ENCODE assay signal across 8 cellular contexts in the genomic region with DNA sequence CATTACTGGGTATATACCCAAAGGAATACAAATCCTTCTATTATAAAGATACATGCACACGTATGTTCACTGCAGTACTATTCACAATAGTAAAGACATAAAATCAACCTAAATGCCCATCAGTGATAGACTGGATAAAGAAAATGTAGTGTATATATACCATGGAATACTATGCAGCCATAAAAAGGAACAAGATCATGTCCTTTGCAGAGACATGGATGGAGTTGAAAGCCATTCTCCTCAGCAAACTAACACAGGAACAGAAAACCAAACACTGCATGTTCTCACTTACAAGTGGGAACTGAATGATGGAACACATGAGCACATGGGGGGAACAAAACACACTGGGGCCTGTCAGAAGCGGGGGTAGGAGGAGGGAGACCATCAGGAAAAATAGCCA. TPM values are rescaled to one million over a fixed set of nuclear protein-coding genes. Genes with fewer than 3 reads are reported as not detected.
DNase-seq lines count a peak whose midpoint lies in the region; ATAC-seq, FAIRE-seq and TF ChIP-seq lines count a peak whose summit lies in the region.
"Not testable (repeated sequence)": the region's sequence is repeated elsewhere in the genome, so short reads cannot be mapped to it uniquely, and the experiment has no call there.

No MANE protein-coding gene starts in this region.

- H3K27ac ChIP-seq in BLaER1; naive thymus-derived CD4-positive, alpha-beta T cell (ENCODE audit: low read depth, low read length): not testable (repeated sequence)
- H3K27ac ChIP-seq in GM12878 (ENCODE audit: control insufficient read depth, insufficient read depth): peak overlapping the region; percentile 89

- H3K27me3 ChIP-seq in BLaER1; GM12878 (replicated peaks in 1 of 2; ENCODE audit: control insufficient read depth in 2 of 2, insufficient read depth in 2 of 2, low read length in 1 of 2); naive thymus-derived CD4-positive, alpha-beta T cell (ENCODE audit: control insufficient read depth in 2 of 2, insufficient read depth in 2 of 2, low read length in 2 of 2): not testable (repeated sequence)

- H3K4me2 ChIP-seq in BLaER1: peak overlapping the region; percentile 20; the same call in 1 of the 2 replicates
- not testable (repeated sequence) for H3K4me2 ChIP-seq in GM12878 (ENCODE audit: control insufficient read depth, insufficient read depth)

- not testable (repeated sequence) for H3K9ac ChIP-seq in BLaER1; GM12878 (ENCODE audit: control insufficient read depth, insufficient read depth, low read length)

- intact Hi-C loops in activated B cell treated with CpG ODN at 0.5 μM for 24 hours (cut with micrococcal nuclease) (loop anchor here (2.0 kb wide), 1 partner anchor 15 kb away; no protein-coding TSS in a partner anchor), GM12878 (cut with micrococcal nuclease; ENCODE audit: unreplicated experiment) (loop anchor here (2.0 kb wide), 2 partner anchors 15 to 69 kb away; no protein-coding TSS in a partner anchor)
- intact Hi-C loops in naive thymus-derived CD4-positive, alpha-beta T cell (cut with micrococcal nuclease): loop anchor here (1.0 to 10.0 kb wide), 6 partner anchors 13 to 597 kb away; a partner anchor contains a TSS

- WGBS in GM12878 (ENCODE audit: insufficient coverage, insufficient replicate concordance, low lambda C conversion rate, missing lambda C conversion rate): 98% methylated on average over 2 of the region's 2 CpGs

- CTCF ChIA-PET in activated B cell treated with CpG ODN at 0.5 μM for 24 hours (lab: Charles Lee) (interaction anchor here (1.0 to 3.3 kb wide), 3 partner anchors 16 to 140 kb away, joined by 3 to 10 read pairs (median 4); no protein-coding TSS in a partner anchor), GM12878 (lab: Yijun Ruan, JAX) (interaction anchor here (1.0 to 9.1 kb wide), 5 partner anchors 11 to 133 kb away, joined by 3 to 172 read pairs (median 13); a partner anchor contains a TSS)
- CTCF ChIA-PET in naive thymus-derived CD4-positive, alpha-beta T cell (lab: Charles Lee): not testable (repeated sequence)

- RAD21 ChIA-PET in GM12878 (lab: Charles Lee; ENCODE audit: unreplicated experiment): interaction anchor here (1.9 to 3.6 kb wide), 12 partner anchors 13 to 143 kb away, joined by 6 to 164 read pairs (median 36); a partner anchor contains a TSS

- not testable (repeated sequence) for H3K4me3 Mint-ChIP-seq in HFFc6; T-helper 1 cell treated with Interleukin-12 subunit alpha and Interleukin-12 subunit beta and Interleukin-4 antibody, amounts not matched to agents 30 μg/mL and 1 μg/mL, for 36 hours; activated B cell treated with CpG ODN at 0.5 μM for 24 hours; stimulated activated memory B cell treated with anti-CD40 and anti-IgM and Interleukin-4, amounts not matched to agents 10 μg/mL and 1 μg/mL and 100 μg/mL, for 72 hours
- peak overlapping the region in 2 of 10 donors; percentile 19 to 39 for H3K4me3 Mint-ChIP-seq in naive thymus-derived CD4-positive, alpha-beta T cell

- H2AFZ ChIP-seq in GM12878 (ENCODE audit: control insufficient read depth, low read depth, low read length): not testable (repeated sequence)

- SMC1A ChIA-PET in GM12878 (lab: Charles Lee; ENCODE audit: uncharacterized antibody, unreplicated experiment): interaction anchor here (1.0 to 9.3 kb wide), 16 partner anchors 8 to 132 kb away, joined by 3 to 389 read pairs (median 16); a partner anchor contains a TSS

- TF ChIP-seq RAD21 in GM12878 (IDR thresholded peaks at IDR 0.05; ENCODE audit: insufficient read depth, low read depth, low read length): not testable (repeated sequence)

- TF ChIP-seq CTCF in HFFc6 (IDR thresholded peaks at IDR 0.05); activated B cell treated with CpG ODN at 0.5 μM for 24 hours (IDR thresholded peaks at IDR 0.05); GM12878 (IDR thresholded peaks at IDR 0.05 in 2 of 3, conservative IDR thresholded peaks at IDR 0.05 in 1 of 3; ENCODE audit: control insufficient read depth in 2 of 3, extremely low read depth in 1 of 3, insufficient read depth in 1 of 3, low read depth in 3 of 3, low read length in 3 of 3): not testable (repeated sequence)

- not testable (repeated sequence) for H3K4me3 ChIP-seq in BLaER1; GM12878; naive thymus-derived CD4-positive, alpha-beta T cell (ENCODE audit: low read length)

- H4K20me1 ChIP-seq in BLaER1; GM12878 (ENCODE audit: control insufficient read depth, insufficient read depth): not testable (repeated sequence)

- H3K4me1 Mint-ChIP-seq in HFFc6 (ENCODE audit: low read depth) (peaks cover 69% of the 10 kb centered on the region), activated B cell treated with CpG ODN at 0.5 μM for 24 hours (peaks cover 86% of the 10 kb centered on the region)
- peaks cover 69% of the 10 kb centered on the region for H3K4me1 Mint-ChIP-seq in T-helper 1 cell treated with Interleukin-12 subunit alpha and Interleukin-12 subunit beta and Interleukin-4 antibody, amounts not matched to agents 30 μg/mL and 1 μg/mL, for 36 hours (ENCODE audit: low read depth)
- H3K4me1 Mint-ChIP-seq in naive thymus-derived CD4-positive, alpha-beta T cell: peaks cover 18 to 73% (median 51%) of the 10 kb centered on the region in 7 donors
- peaks cover 60% of the 10 kb centered on the region for H3K4me1 Mint-ChIP-seq in stimulated activated memory B cell treated with anti-CD40 and anti-IgM and Interleukin-4, amounts not matched to agents 10 μg/mL and 1 μg/mL and 100 μg/mL, for 72 hours

- not testable (repeated sequence) for H3K27me3 Mint-ChIP-seq in HFFc6 (ENCODE audit: insufficient read depth); T-helper 1 cell treated with Interleukin-12 subunit alpha and Interleukin-12 subunit beta and Interleukin-4 antibody, amounts not matched to agents 30 μg/mL and 1 μg/mL, for 36 hours (ENCODE audit: low read depth); activated B cell treated with CpG ODN at 0.5 μM for 24 hours; naive thymus-derived CD4-positive, alpha-beta T cell; stimulated activated memory B cell treated with anti-CD40 and anti-IgM and Interleukin-4, amounts not matched to agents 10 μg/mL and 1 μg/mL and 100 μg/mL, for 72 hours

- H3K79me2 ChIP-seq in GM12878 (ENCODE audit: control insufficient read depth, insufficient read depth, low read length): not testable (repeated sequence)

- TF ChIP-seq POLR2A in GM12891 (IDR thresholded peaks at IDR 0.05; ENCODE audit: low read depth, low read length); GM12878 (IDR thresholded peaks at IDR 0.05; ENCODE audit: low read depth, low read length): not testable (repeated sequence)

- H3K4me1 ChIP-seq in BLaER1 (peaks cover 66% of the 10 kb centered on the region), GM12878 (ENCODE audit: control insufficient read depth, insufficient read depth, low read length) (peaks cover 44% of the 10 kb centered on the region)
- H3K4me1 ChIP-seq in naive thymus-derived CD4-positive, alpha-beta T cell (ENCODE audit: control insufficient read depth in 2 of 2, insufficient read depth in 2 of 2, low read length in 2 of 2): peaks cover 15 to 19% of the 10 kb centered on the region in 2 donors

- H3K36me3 Mint-ChIP-seq in HFFc6 (ENCODE audit: low read depth) (peaks cover 47% of the 10 kb centered on the region), activated B cell treated with CpG ODN at 0.5 μM for 24 hours (ENCODE audit: low read depth) (peaks cover 12% of the 10 kb centered on the region)
- peaks cover 26% of the 10 kb centered on the region for H3K36me3 Mint-ChIP-seq in T-helper 1 cell treated with Interleukin-12 subunit alpha and Interleukin-12 subunit beta and Interleukin-4 antibody, amounts not matched to agents 30 μg/mL and 1 μg/mL, for 36 hours (ENCODE audit: low read depth)
- peaks cover 0 to 43% (median 5%) of the 10 kb centered on the region in 5 donors for H3K36me3 Mint-ChIP-seq in naive thymus-derived CD4-positive, alpha-beta T cell
- peaks cover 12% of the 10 kb centered on the region for H3K36me3 Mint-ChIP-seq in stimulated activated memory B cell treated with anti-CD40 and anti-IgM and Interleukin-4, amounts not matched to agents 10 μg/mL and 1 μg/mL and 100 μg/mL, for 72 hours

- not testable (repeated sequence) for H3K36me3 ChIP-seq in BLaER1; GM12878 (ENCODE audit: control insufficient read depth in 2 of 2, insufficient read depth in 2 of 2, low read length in 1 of 2); naive thymus-derived CD4-positive, alpha-beta T cell (ENCODE audit: control insufficient read depth in 2 of 3, insufficient read depth in 3 of 3, low read length in 3 of 3)

- FAIRE-seq in GM12891 (lab: Jason Lieb, UNC): peak; percentile 83
- FAIRE-seq in GM12878 (lab: Jason Lieb, UNC): not testable (repeated sequence)

- TF ChIP-seq EP300 in GM12878 (IDR thresholded peaks at IDR 0.05; ENCODE audit: borderline replicate concordance in 1 of 2, control insufficient read depth in 1 of 2, low read depth in 2 of 2, low read length in 2 of 2): not testable (repeated sequence)

- POLR2A ChIA-PET in activated B cell treated with CpG ODN at 0.5 μM for 24 hours (lab: Charles Lee) (interaction anchor here (0.8 to 9.3 kb wide), 9 partner anchors 8 to 144 kb away, joined by 3 to 178 read pairs (median 31); a partner anchor contains a TSS), GM12878 (lab: Charles Lee) (interaction anchor here (0.6 to 8.8 kb wide), 17 partner anchors 8 to 885 kb away, joined by 3 to 66 read pairs (median 7); a partner anchor contains a TSS)
- POLR2A ChIA-PET in naive thymus-derived CD4-positive, alpha-beta T cell (lab: Charles Lee): interaction anchor here (1.0 to 7.0 kb wide), 2 partner anchors 24 to 71 kb away, joined by 3 to 68 read pairs; a partner anchor contains a TSS

- not testable (repeated sequence) for DNase-seq in GM12891 (ENCODE audit: insufficient read length, low spot score); HFFc6; activated B cell treated with CpG ODN at 0.5 μM for 24 hours; GM12878 (ENCODE audit: low read depth, low spot score); naive thymus-derived CD4-positive, alpha-beta T cell

- in situ Hi-C loops in GM12878 (cut with MboI): not testable (repeated sequence)

- BruUV-seq in GM12878 (replicated peaks; lab: Mats Ljungman, UMichigan): not testable (repeated sequence)

- H3K27ac Mint-ChIP-seq in HFFc6: 0 out of 2 replicates have a peak overlapping the region, but pooled peaks have one; percentile 21
- peak overlapping the region; percentile 87 for H3K27ac Mint-ChIP-seq in T-helper 1 cell treated with Interleukin-12 subunit alpha and Interleukin-12 subunit beta and Interleukin-4 antibody, amounts not matched to agents 30 μg/mL and 1 μg/mL, for 36 hours
- H3K27ac Mint-ChIP-seq in activated B cell treated with CpG ODN at 0.5 μM for 24 hours: peak overlapping the region; percentile 99
- H3K27ac Mint-ChIP-seq in naive thymus-derived CD4-positive, alpha-beta T cell: peak overlapping the region in 6 of 9 donors; percentile 46 to 98 (median 74)
- peak overlapping the region; percentile 95 for H3K27ac Mint-ChIP-seq in stimulated activated memory B cell treated with anti-CD40 and anti-IgM and Interleukin-4, amounts not matched to agents 10 μg/mL and 1 μg/mL and 100 μg/mL, for 72 hours

- not testable (repeated sequence) for H3K9me3 Mint-ChIP-seq in HFFc6; activated B cell treated with CpG ODN at 0.5 μM for 24 hours; naive thymus-derived CD4-positive, alpha-beta T cell; stimulated activated memory B cell treated with anti-CD40 and anti-IgM and Interleukin-4, amounts not matched to agents 10 μg/mL and 1 μg/mL and 100 μg/mL, for 72 hours
- peaks cover 21% of the 10 kb centered on the region for H3K9me3 Mint-ChIP-seq in T-helper 1 cell treated with Interleukin-12 subunit alpha and Interleukin-12 subunit beta and Interleukin-4 antibody, amounts not matched to agents 30 μg/mL and 1 μg/mL, for 36 hours

- not testable (repeated sequence) for ATAC-seq in activated B cell treated with CpG ODN at 0.5 μM for 24 hours (ENCODE audit: low read depth); GM12878; naive thymus-derived CD4-positive, alpha-beta T cell; stimulated activated memory B cell treated with anti-CD40 and anti-IgM and Interleukin-4, amounts not matched to agents 10 μg/mL and 1 μg/mL and 100 μg/mL, for 72 hours

- not testable (repeated sequence) for H3K9me3 ChIP-seq in BLaER1; GM12878 (replicated peaks; ENCODE audit: control insufficient read depth, insufficient read depth, low read length); naive thymus-derived CD4-positive, alpha-beta T cell (ENCODE audit: control insufficient read depth in 2 of 3, low read length in 3 of 3)

RNA-seq across cellular contexts. Expression of a gene that starts 47.2 kb away (rescaled TPM):
- polyA plus RNA-seq in GM12891 (2012; ENCODE audit: low read depth, missing spikeins): 13.3 TPM
- total RNA-seq in HFFc6 (2021; fragmentation: NEBNext Ultra II Directional; extraction: Animal tissue kit (Norgen Biotek cat#: 25700)): 10 to 100 TPM; 25.8 to 35.2 (median 29.8) TPM
- 68.1 and 85.0 TPM in 2 replicates for total RNA-seq in activated B cell treated with CpG ODN at 0.5 μM for 24 hours
- 271 and 292 TPM in 2 replicates for total RNA-seq in GM12878 (2013; cell fraction: nucleolus; rRNA removed)
- 42.9 and 45.1 TPM in 2 replicates for total RNA-seq in GM12878 (2014; rRNA removed)
- 38.0 and 43.0 TPM in 2 replicates for total RNA-seq in GM12878 (2014; rRNA removed; fragmentation: Illumina TruSeq; extraction: Trizol)
- 32.3 and 33.8 TPM in 2 replicates for total RNA-seq in GM12878 (2021)
- polyA plus RNA-seq in GM12878 (2011; ENCODE audit: low read depth): 14.7 TPM
- 59.8 and 70.1 TPM in 2 replicates for polyA plus RNA-seq in GM12878 (2011; rRNA removed)
- 41.9 and 45.6 TPM in 2 replicates for polyA plus RNA-seq in GM12878 (2011; cell fraction: cytosol; rRNA removed)
- 113 and 151 TPM in 2 replicates for polyA plus RNA-seq in GM12878 (2011; cell fraction: nucleus; rRNA removed)
- polyA plus RNA-seq in GM12878 (2012): 17.9 and 22.3 TPM in 2 replicates
- polyA plus RNA-seq in GM12878 (2014; fragmentation: Illumina TruSeq; extraction: Trizol): 34.6 and 36.9 TPM in 2 replicates
- polyA plus RNA-seq in GM12878 (2014; fragmentation: Nextera tagmentation; extraction: Ambion mirVana): 1 to 10 TPM; 6.2 to 7.1 TPM
- polyA plus RNA-seq in GM12878 (2014; rRNA removed): 28.0 and 32.8 TPM in 2 replicates
- polyA plus RNA-seq in GM12878 (2016; fragmentation: Nextera tagmentation; extraction: Ambion mirVana): 10 to 100 TPM; 17.8 to 18.9 TPM
- 158 and 166 TPM in 2 replicates for polyA minus RNA-seq in GM12878 (2011; rRNA and poly(A)+ RNA removed)
- polyA minus RNA-seq in GM12878 (2011; cell fraction: cytosol; rRNA and poly(A)+ RNA removed): 30.1 and 36.8 TPM in 2 replicates
- 156 and 211 TPM in 2 replicates for polyA minus RNA-seq in GM12878 (2011; cell fraction: nucleus; rRNA and poly(A)+ RNA removed)
- 10 to 100 TPM; 20.2 to 28.2 (median 25.9) TPM for total RNA-seq in naive thymus-derived CD4-positive, alpha-beta T cell
- 1 to 10 TPM; 4.8 to 9.3 TPM for polyA plus RNA-seq in naive thymus-derived CD4-positive, alpha-beta T cell

Comparison
In these comparisons a context has a peak if more than half of its experiments do, and no peak if none do; other contexts are left out.
1. H3K27ac Mint-ChIP-seq: peak in every context shown above with its lines; median percentile 99 in activated B cell treated with CpG ODN at 0.5 μM for 24 hours; 95 in stimulated activated memory B cell treated with anti-CD40 and anti-IgM and Interleukin-4, amounts not matched to agents 10 μg/mL and 1 μg/mL and 100 μg/mL, for 72 hours; 87 in T-helper 1 cell treated with Interleukin-12 subunit alpha and Interleukin-12 subunit beta and Interleukin-4 antibody, amounts not matched to agents 30 μg/mL and 1 μg/mL, for 36 hours; 74 in naive thymus-derived CD4-positive, alpha-beta T cell; 21 in HFFc6.